Comparison of ENCODE assay signal across 8 cellular contexts in genomic region chr13:50911937-50912624, GRCh38. TPM values are rescaled to one million over a fixed set of nuclear protein-coding genes. Genes with fewer than 3 reads are reported as not detected.
DNase-seq lines count a peak whose midpoint lies in the region; ATAC-seq and TF ChIP-seq lines count a peak whose summit lies in the region.

No MANE protein-coding gene starts in this region.

- H3K4me3 ChIP-seq in left ventricle myocardium inferior: peak overlapping the region; percentile 96

- intact Hi-C loops in left ventricle myocardium inferior (cut with micrococcal nuclease): no loop called here

- peak; percentile 41 for ATAC-seq in HG02840 (IDR thresholded peaks at IDR 0.05; ENCODE audit: low FRiP score, unreplicated experiment)

- H3K36me3 ChIP-seq in left ventricle myocardium inferior: no peaks in the 10 kb centered on the region

- peak overlapping the region; percentile 92 for H3K27ac ChIP-seq in left ventricle myocardium inferior (replicated peaks)

- H3K9me3 ChIP-seq in left ventricle myocardium inferior (replicated peaks): no peaks in the 10 kb centered on the region

- H3K4me1 ChIP-seq in left ventricle myocardium inferior: peaks cover 87% of the 10 kb centered on the region

- peak; percentile 80 for DNase-seq in GM13976 (ENCODE audit: low spot score)
- DNase-seq in NCI-H146 (lab: John Stamatoyannopoulos, UW): peak; percentile 75
- DNase-seq in T follicular helper cell (ENCODE audit: low read depth): peak; percentile 84
- DNase-seq in amniotic epithelial cell (ENCODE audit: low read depth): peak; percentile 83
- DNase-seq in left ventricle myocardium inferior: peak; percentile 85
- DNase-seq in renal cortical epithelial cell (ENCODE audit: low read depth): peak; percentile 75
- no peak for DNase-seq in mesenteric fat pad (ENCODE audit: low spot score)

- TF ChIP-seq CTCF in GM13976 (IDR thresholded peaks at IDR 0.05; ENCODE audit: borderline replicate concordance, control extremely low read depth, extremely low read depth, insufficient read depth, missing control alignments) (peak; percentile 78), left ventricle myocardium inferior (IDR thresholded peaks at IDR 0.05; ENCODE audit: borderline replicate concordance) (peak; percentile 89)

- no peaks in the 10 kb centered on the region for H3K27me3 ChIP-seq in left ventricle myocardium inferior (ENCODE audit: low read depth)

- in situ Hi-C loops in GM13976 (cut with MboI; ENCODE audit: low sequenced_read_pairs, unreplicated experiment): loop anchor here (10.0 kb wide), 1 partner anchor 917 kb away; the partner anchor contains the start of gene TRIM13

RNA-seq across cellular contexts. Expression of gene RNASEH2B, which starts 2.5 kb away (rescaled TPM):
- total RNA-seq in left ventricle myocardium inferior (42.7 TPM), renal cortical epithelial cell (32.7 and 51.4 TPM in 2 replicates), mesenteric fat pad (31.6 TPM)
